In genomic region chr10:43461950-43462349, GRCh38 we compare ENCODE assay signal across 8 cellular contexts. TPM values are rescaled to one million over a fixed set of nuclear protein-coding genes. Genes with fewer than 3 reads are reported as not detected.
DNase-seq lines count a peak whose midpoint lies in the region; ATAC-seq, FAIRE-seq and TF ChIP-seq lines count a peak whose summit lies in the region.

No MANE protein-coding gene starts in this region.

- H3K4me2 ChIP-seq in HCT116 (ENCODE audit: low read length) (peak overlapping the region; percentile 45; the same call in 1 of the 2 replicates), endothelial cell of umbilical vein (ENCODE audit: insufficient read depth, low read length) (no peak overlapping the region)

- POLR2A ChIA-PET in HCT116 (lab: Charles Lee) (no interaction called here), endothelial cell of umbilical vein (lab: Charles Lee) (no interaction called here)

- H3K79me2 ChIP-seq in HCT116 (ENCODE audit: insufficient read depth, low read length) (no peaks in the 10 kb centered on the region), endothelial cell of umbilical vein (ENCODE audit: control insufficient read depth, insufficient read depth, low read length) (no peaks in the 10 kb centered on the region)

- CTCF ChIA-PET in HCT116 (lab: Charles Lee) (no interaction called here), endothelial cell of umbilical vein (lab: Charles Lee) (interaction anchor here (0.9 to 8.4 kb wide), 4 partner anchors 14 to 257 kb away, joined by 3 to 70 read pairs (median 10); no protein-coding TSS in a partner anchor)

- H3K27me3 ChIP-seq in HCT116 (ENCODE audit: insufficient read depth, low read length) = no peaks in the 10 kb centered on the region
- no peaks in the 10 kb centered on the region for H3K27me3 ChIP-seq in endothelial cell of umbilical vein (ENCODE audit: control insufficient read depth in 2 of 2, insufficient read depth in 2 of 2, low read length in 2 of 2)
- no peaks in the 10 kb centered on the region for H3K27me3 ChIP-seq in mucosa of stomach (ENCODE audit: control insufficient read depth, insufficient read depth, low read length)

- H3K9ac ChIP-seq in HCT116 (ENCODE audit: low read length) = no peak overlapping the region
- H3K9ac ChIP-seq in endothelial cell of umbilical vein (replicated peaks; ENCODE audit: extremely low read depth, insufficient read depth, low read length) = no peak overlapping the region
- H3K9ac ChIP-seq in mucosa of stomach (ENCODE audit: low read length) = peak overlapping the region; percentile 73

- RAD21 ChIA-PET in HCT116 (lab: Charles Lee; ENCODE audit: low non-redundant PET in 1 of 2, low total read pairs in 2 of 2, uncharacterized antibody in 2 of 2, unreplicated experiment in 2 of 2) = no interaction called here

- DNase-seq in stimulated activated CD4-positive, alpha-beta T cell treated with anti-CD3 and anti-CD28 coated beads, Interleukin-4, amount 100 ng/mL, for 24 hours = peak; percentile 50
- DNase-seq in stimulated activated CD4-positive, alpha-beta T cell treated with anti-CD3 and anti-CD28 coated beads, Interleukin-2, amount 100 ng/mL, for 24 hours = no peak
- DNase-seq in HCT116 (ENCODE audit: low read depth, low spot score) (peak; percentile 80), NCI-H1092 (lab: John Stamatoyannopoulos, UW) (peak; percentile 63), SK-MEL-5 (ENCODE audit: low read depth, low spot score) (peak; percentile 78), endothelial cell of umbilical vein (ENCODE audit: low read depth, low spot score) (peak; percentile 75)

- intact Hi-C loops in HCT116 (cut with micrococcal nuclease) (loop anchor here (1.0 to 5.0 kb wide), 4 partner anchors 197 to 357 kb away; no protein-coding TSS in a partner anchor), endothelial cell of umbilical vein (cut with micrococcal nuclease) (loop anchor here (1.0 to 2.0 kb wide), 5 partner anchors 72 to 595 kb away; no protein-coding TSS in a partner anchor)

- H4K20me1 ChIP-seq in HCT116 (ENCODE audit: insufficient read depth) (no peaks in the 10 kb centered on the region), endothelial cell of umbilical vein (replicated peaks; ENCODE audit: control insufficient read depth, extremely low read depth, insufficient read depth, low read length) (no peaks in the 10 kb centered on the region)

- H3K27ac ChIP-seq in HCT116 (ENCODE audit: low read depth, low read length) (no peak overlapping the region), endothelial cell of umbilical vein (ENCODE audit: insufficient read depth, low read depth, low read length) (no peak overlapping the region)

- peak; percentile 77 for FAIRE-seq in endothelial cell of umbilical vein (lab: Jason Lieb, UNC)

- H3K9me3 ChIP-seq in HCT116 (ENCODE audit: control insufficient read depth in 1 of 2, insufficient read depth in 1 of 2, low read depth in 1 of 2, low read length in 2 of 2) (no peaks in the 10 kb centered on the region), endothelial cell of umbilical vein (replicated peaks; ENCODE audit: control insufficient read depth, insufficient read depth, low read length) (no peaks in the 10 kb centered on the region), mucosa of stomach (ENCODE audit: control insufficient read depth, low read length) (no peaks in the 10 kb centered on the region)

- dilution Hi-C loops in endothelial cell of umbilical vein (cut with MboI; ENCODE audit: extremely low pct_ligation_motif_present, low sequenced_read_pairs) = no loop called here

- H3K4me1 ChIP-seq in HCT116 (ENCODE audit: control insufficient read depth in 1 of 2, insufficient read depth in 2 of 2, low read length in 2 of 2) = no peaks in the 10 kb centered on the region; a peak in 1 of 4 replicates
- no peaks in the 10 kb centered on the region for H3K4me1 ChIP-seq in endothelial cell of umbilical vein (ENCODE audit: control insufficient read depth, extremely low read depth, insufficient read depth, low read length)
- no peaks in the 10 kb centered on the region for H3K4me1 ChIP-seq in mucosa of stomach (ENCODE audit: control insufficient read depth, insufficient read depth, low read length)

- ATAC-seq in HCT116 = peak; percentile 85
- ATAC-seq in GM21360 (IDR thresholded peaks at IDR 0.05; ENCODE audit: unreplicated experiment) = no peak

- H2AFZ ChIP-seq in HCT116 (ENCODE audit: low read depth, low read length, poor library complexity, severe bottlenecking) = no peak overlapping the region
- no peak overlapping the region for H2AFZ ChIP-seq in endothelial cell of umbilical vein (ENCODE audit: low read depth, low read length)

- H3K9me1 ChIP-seq in endothelial cell of umbilical vein (replicated peaks; ENCODE audit: control insufficient read depth, extremely low read depth, insufficient read depth, low read length) = no peaks in the 10 kb centered on the region

- peak; percentile 62 to 78 (median 76) for TF ChIP-seq CTCF in HCT116 (IDR thresholded peaks at IDR 0.05 in 2 of 3, conservative IDR thresholded peaks at IDR 0.05 in 1 of 3; ENCODE audit: borderline replicate concordance in 1 of 3, insufficient read depth in 1 of 3, low read depth in 2 of 3, low read length in 2 of 3)
- peak; percentile 49 to 56 for TF ChIP-seq CTCF in endothelial cell of umbilical vein (IDR thresholded peaks at IDR 0.05; ENCODE audit: extremely low read depth in 1 of 2, insufficient read depth in 1 of 2, low read depth in 1 of 2, low read length in 2 of 2)

- TF ChIP-seq POLR2A in HCT116 (IDR thresholded peaks at IDR 0.05; ENCODE audit: borderline replicate concordance, extremely low read depth, insufficient read depth, insufficient read length) (no peak), endothelial cell of umbilical vein (IDR thresholded peaks at IDR 0.05; ENCODE audit: low read depth, low read length) (no peak)

- no peaks in the 10 kb centered on the region for H3K9me2 ChIP-seq in HCT116 (ENCODE audit: insufficient read depth)

- no peak overlapping the region for H3K4me3 ChIP-seq in HCT116 (replicated peaks in 1 of 2; ENCODE audit: low read depth in 1 of 2, low read length in 2 of 2)
- H3K4me3 ChIP-seq in endothelial cell of umbilical vein (replicated peaks in 1 of 3; ENCODE audit: insufficient read depth in 1 of 3, low read depth in 1 of 3, low read length in 3 of 3) = no peak overlapping the region
- peak overlapping the region; percentile 60 for H3K4me3 ChIP-seq in mucosa of stomach (ENCODE audit: low read length)

- TF ChIP-seq RAD21 in HCT116 (IDR thresholded peaks at IDR 0.05; ENCODE audit: low read depth) = peak; percentile 84

- in situ Hi-C loops in SK-MEL-5 (cut with HindIII; ENCODE audit: low pct_unique_long_range_greater_than_20kb, low sequenced_read_pairs) = no loop called here

- no TSS peak for BruUV-seq in HCT116 (replicated peaks; lab: Mats Ljungman, UMichigan)
- no TSS peak for BruUV-seq in endothelial cell of umbilical vein (replicated peaks; lab: Mats Ljungman, UMichigan)

- H3K36me3 ChIP-seq in HCT116 (ENCODE audit: control insufficient read depth in 1 of 2, insufficient read depth in 2 of 2, low read length in 2 of 2) = no peaks in the 10 kb centered on the region
- no peaks in the 10 kb centered on the region for H3K36me3 ChIP-seq in endothelial cell of umbilical vein (ENCODE audit: control insufficient read depth in 2 of 2, extremely low read depth in 1 of 2, insufficient read depth in 2 of 2, low read length in 2 of 2)
- no peaks in the 10 kb centered on the region for H3K36me3 ChIP-seq in mucosa of stomach (ENCODE audit: control insufficient read depth, insufficient read depth, low read length)

TF ChIP-seq in HCT116, 20 proteins besides CTCF, POLR2A, EP300 and RAD21 (continues in another document):
- no peak for TF ChIP-seq MAX (IDR thresholded peaks at IDR 0.05)
- TF ChIP-seq ZNF274 (IDR thresholded peaks at IDR 0.05; ENCODE audit: low read depth, low read length) = no peak

TF ChIP-seq in endothelial cell of umbilical vein, 7 proteins besides CTCF, POLR2A, EP300 and RAD21 (continues in another document):
- TF ChIP-seq JUN (IDR thresholded peaks at IDR 0.05; ENCODE audit: borderline replicate concordance, insufficient read depth, insufficient read length, low read depth) = no peak
- TF ChIP-seq POLR2AphosphoS5 (IDR thresholded peaks at IDR 0.05; ENCODE audit: insufficient read depth, low read depth, low read length) = no peak
- TF ChIP-seq GATA2 (IDR thresholded peaks at IDR 0.05; ENCODE audit: insufficient read depth, insufficient read length, low read depth, low read length) = no peak
- no peak for TF ChIP-seq MYC (IDR thresholded peaks at IDR 0.05; ENCODE audit: low read depth, low read length)
- TF ChIP-seq FOS (IDR thresholded peaks at IDR 0.05; ENCODE audit: borderline replicate concordance, insufficient read depth, low read length) = no peak

RNA-seq across cellular contexts. Expression of gene ZNF487, which starts 25.0 kb away (rescaled TPM):
- total RNA-seq in HCT116 (2021; ENCODE audit: unreplicated experiment) (4.0 TPM), endothelial cell of umbilical vein (2.6 and 3.0 TPM in 2 replicates)
- 2.7 and 3.4 TPM in 2 replicates for polyA plus RNA-seq in HCT116 (2012)
- total RNA-seq in SK-MEL-5 (2014; rRNA removed; shearing (Covaris generic)) = 1.7 and 2.9 TPM in 2 replicates
- 0.09 and 0.38 TPM in 2 replicates for polyA plus RNA-seq in SK-MEL-5 (2015; cell fraction: cytosol; rRNA removed)
- 0.64 and 6.1 TPM in 2 replicates for polyA plus RNA-seq in SK-MEL-5 (2015; cell fraction: nucleus; rRNA removed)
- 2.1 and 24.0 TPM in 2 replicates for polyA plus RNA-seq in endothelial cell of umbilical vein
- polyA plus RNA-seq in endothelial cell of umbilical vein (2011; cell fraction: cytosol; rRNA removed) = 2.7 and 2.9 TPM in 2 replicates
- polyA plus RNA-seq in endothelial cell of umbilical vein (2011; cell fraction: nucleus; rRNA removed) = 2.3 and 3.4 TPM in 2 replicates
- polyA plus RNA-seq in endothelial cell of umbilical vein (2012) = 2.3 and 3.3 TPM in 2 replicates
- 1.0 and 2.4 TPM in 2 replicates for polyA minus RNA-seq in endothelial cell of umbilical vein
- polyA minus RNA-seq in endothelial cell of umbilical vein (2011; cell fraction: cytosol; rRNA and poly(A)+ RNA removed) = 2.6 TPM
- polyA minus RNA-seq in endothelial cell of umbilical vein (2011; cell fraction: nucleus; rRNA and poly(A)+ RNA removed) = 2.5 and 3.3 TPM in 2 replicates

RNA-seq across cellular contexts. Expression of gene HNRNPF, which starts 53.0 kb away (rescaled TPM):
- 333 TPM for total RNA-seq in HCT116 (2021; ENCODE audit: unreplicated experiment)
- 197 and 213 TPM in 2 replicates for polyA plus RNA-seq in HCT116 (2012)
- 265 and 297 TPM in 2 replicates for total RNA-seq in SK-MEL-5 (2014; rRNA removed; shearing (Covaris generic))
- polyA plus RNA-seq in SK-MEL-5 (2015; cell fraction: cytosol; rRNA removed) = 220 and 276 TPM in 2 replicates
- polyA plus RNA-seq in SK-MEL-5 (2015; cell fraction: nucleus; rRNA removed) = 158 and 177 TPM in 2 replicates
- total RNA-seq in endothelial cell of umbilical vein = 215 and 230 TPM in 2 replicates
- polyA plus RNA-seq in endothelial cell of umbilical vein = 126 and 144 TPM in 2 replicates
- polyA plus RNA-seq in endothelial cell of umbilical vein (2011; cell fraction: cytosol; rRNA removed) = 163 and 177 TPM in 2 replicates
- polyA plus RNA-seq in endothelial cell of umbilical vein (2011; cell fraction: nucleus; rRNA removed) = 125 and 146 TPM in 2 replicates
- 152 and 181 TPM in 2 replicates for polyA plus RNA-seq in endothelial cell of umbilical vein (2012)
- polyA minus RNA-seq in endothelial cell of umbilical vein = 192 and 223 TPM in 2 replicates
- 119 TPM for polyA minus RNA-seq in endothelial cell of umbilical vein (2011; cell fraction: cytosol; rRNA and poly(A)+ RNA removed)
- 38.1 and 40.2 TPM in 2 replicates for polyA minus RNA-seq in endothelial cell of umbilical vein (2011; cell fraction: nucleus; rRNA and poly(A)+ RNA removed)

Comparison
In these comparisons a context has a peak if more than half of its experiments do, and no peak if none do; other contexts are left out.
1. DNase-seq: peak in stimulated activated CD4-positive, alpha-beta T cell treated with anti-CD3 and anti-CD28 coated beads, Interleukin-4, amount 100 ng/mL, for 24 hours (single experiment), HCT116 (single experiment), NCI-H1092 (single experiment), SK-MEL-5 (single experiment) and endothelial cell of umbilical vein (single experiment); none in stimulated activated CD4-positive, alpha-beta T cell treated with anti-CD3 and anti-CD28 coated beads, Interleukin-2, amount 100 ng/mL, for 24 hours (0 of 2).